13 cellular contexts compared by ENCODE assay signal in the genomic region with DNA sequence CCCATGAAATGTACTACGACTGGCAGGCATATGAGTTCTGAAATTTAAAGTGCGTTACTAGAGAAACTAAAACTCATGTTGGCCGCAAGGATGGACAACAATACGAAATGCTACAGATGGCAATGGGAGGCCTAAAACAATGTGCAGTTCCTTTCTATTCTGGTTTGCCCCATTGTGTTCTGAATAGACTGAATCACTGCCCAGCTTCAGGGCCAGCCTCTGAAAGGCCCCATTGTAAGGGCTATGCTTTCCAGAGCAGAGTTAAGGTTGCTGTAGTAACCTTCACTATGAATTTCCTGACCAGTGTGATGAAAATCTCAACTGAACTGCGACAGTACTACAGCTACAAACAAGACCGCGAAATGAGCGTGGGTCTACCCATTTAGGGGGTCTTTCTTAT.
DNase-seq lines count a peak whose midpoint lies in the region; ATAC-seq and TF ChIP-seq lines count a peak whose summit lies in the region.
"Had no signal": no experiment of that assay in that cellular context is flagged by ENCODE, and none has a peak within 500 bp of the region (broad histone marks: within the 10 kb centered on the region; RNA-seq: fewer than 3 reads in every experiment).

No MANE protein-coding gene starts in this region.

- no peak overlapping the region for H3K14ac ChIP-seq in neuronal stem cell (ENCODE audit: low read length)

- DNase-seq in COLO829 (ENCODE audit: low spot score) (peak; percentile 77), WTC11 (ENCODE audit: low spot score) (no peak), head of caudate nucleus (peak in 40 of 42 donors; percentile 17 to 88 (median 67)), neuronal stem cell (ENCODE audit: low spot score) (peak; percentile 50), mucosa of gallbladder (ENCODE audit: low spot score) (no peak), DMS 273 (lab: John Stamatoyannopoulos, UW; ENCODE audit: unreplicated experiment) (no peak), MM.1S (no peak), SKM-1 (lab: John Stamatoyannopoulos, UW; ENCODE audit: unreplicated experiment) (no peak)
- DNase-seq: AML-193; NCI-H2081 treated with DMSO at 0.1 percent for 48 hours; stimulated activated CD4-positive, alpha-beta T cell treated with anti-CD3 and anti-CD28 coated beads, Interleukin-2, amount 100 ng/mL, for 48 hours had no signal

- no peak for TF ChIP-seq CTCF in WTC11 (IDR thresholded peaks at IDR 0.05)
- TF ChIP-seq CTCF in MM.1S (IDR thresholded peaks at IDR 0.05; ENCODE audit: low read length) = no peak

- H2BK120ac ChIP-seq in neuronal stem cell (ENCODE audit: low read depth, low read length) = no peak overlapping the region

- H3K9me3 ChIP-seq in neuronal stem cell (replicated peaks in 1 of 2; ENCODE audit: control insufficient read depth in 2 of 2, insufficient read depth in 1 of 2, low read depth in 1 of 2, low read length in 2 of 2) (no peaks in the 10 kb centered on the region), MM.1S (replicated peaks; ENCODE audit: insufficient read depth, low read length) (no peaks in the 10 kb centered on the region)

- no peaks in the 10 kb centered on the region for H3K27me3 Mint-ChIP-seq in WTC11 (ENCODE audit: low read depth)

- H3K79me1 ChIP-seq in neuronal stem cell (ENCODE audit: low read depth, low read length) = no peaks in the 10 kb centered on the region

- no peak overlapping the region for H2BK12ac ChIP-seq in neuronal stem cell (ENCODE audit: low read length)

- H2AFZ ChIP-seq in neuronal stem cell (ENCODE audit: low read length) (peak overlapping the region; percentile 51), MM.1S (ENCODE audit: low read length) (no peak overlapping the region)

- CTCF ChIA-PET in WTC11 (lab: Charles Lee) = interaction anchor here (0.7 to 0.9 kb wide), 2 partner anchors 45 to 129 kb away, joined by 3 to 4 read pairs; no protein-coding TSS in a partner anchor

- no peaks in the 10 kb centered on the region for H3F3A ChIP-seq in MM.1S (ENCODE audit: insufficient read depth, low read length)

- no peaks in the 10 kb centered on the region for H3K9me3 Mint-ChIP-seq in WTC11

- no peaks in the 10 kb centered on the region for H3K9me2 ChIP-seq in MM.1S (replicated peaks; ENCODE audit: insufficient read depth, low read length)

- H2BK5ac ChIP-seq in neuronal stem cell (ENCODE audit: low read length) = no peak overlapping the region

- H3K4ac ChIP-seq in neuronal stem cell (ENCODE audit: low read length) = no peak overlapping the region

- WGBS in neuronal stem cell (ENCODE audit: extremely low coverage in 2 of 2, insufficient read length in 2 of 2, insufficient replicate concordance in 1 of 2), 2 donors = no CpG with 5 or more reads among the region's 8 CpGs

- intact Hi-C loops in head of caudate nucleus (cut with DNase I) = loop anchor here (5.0 kb wide), 1 partner anchor 80 kb away; the partner anchor contains the start of gene MYO1E

- peak overlapping the region in 1 of 2 donors; percentile 14 for H3K4me3 ChIP-seq in neuronal stem cell (ENCODE audit: low read length in 2 of 2)
- no peak overlapping the region for H3K4me3 ChIP-seq in MM.1S (ENCODE audit: low read length)
- H3K4me3 ChIP-seq: SK-N-MC had no signal

- no peaks in the 10 kb centered on the region for H3K36me3 ChIP-seq in neuronal stem cell (replicated peaks in 1 of 2; ENCODE audit: control insufficient read depth in 2 of 2, insufficient read depth in 2 of 2, low read length in 2 of 2)
- H3K36me3 ChIP-seq in MM.1S (replicated peaks; ENCODE audit: insufficient read depth, low read length) = no peaks in the 10 kb centered on the region

- H3K27me3 ChIP-seq in neuronal stem cell (ENCODE audit: control insufficient read depth in 3 of 3, insufficient read depth in 3 of 3, low read depth in 1 of 3, low read length in 3 of 3) (no peaks in the 10 kb centered on the region), MM.1S (replicated peaks; ENCODE audit: insufficient read depth, low read length) (no peaks in the 10 kb centered on the region)

- no peak overlapping the region for H4K91ac ChIP-seq in neuronal stem cell (ENCODE audit: low read depth, low read length, poor library complexity)

- no peaks in the 10 kb centered on the region for H3K79me2 ChIP-seq in MM.1S (ENCODE audit: low read length)

- H2AK5ac ChIP-seq in neuronal stem cell (ENCODE audit: low read depth, low read length) = no peak overlapping the region

- no peaks in the 10 kb centered on the region for H3K36me3 Mint-ChIP-seq in WTC11

- no peak overlapping the region for H3K18ac ChIP-seq in neuronal stem cell (ENCODE audit: low read length)

- no peak overlapping the region for H4K8ac ChIP-seq in neuronal stem cell (ENCODE audit: low read depth, low read length)

- H3K4me1 ChIP-seq in neuronal stem cell (ENCODE audit: control insufficient read depth in 2 of 2, insufficient read depth in 1 of 2, low read depth in 1 of 2, low read length in 2 of 2) (peaks cover 26 to 34% of the 10 kb centered on the region in 2 donors), MM.1S (ENCODE audit: low read length) (no peaks in the 10 kb centered on the region)

- H3K9ac ChIP-seq in neuronal stem cell (ENCODE audit: low read depth, low read length, poor library complexity) (no peak overlapping the region), MM.1S (ENCODE audit: low read length) (no peak overlapping the region)

- no peak overlapping the region for H3K4me2 ChIP-seq in neuronal stem cell (ENCODE audit: insufficient read depth, low read length, poor library complexity, severe bottlenecking)
- no peak overlapping the region for H3K4me2 ChIP-seq in MM.1S (ENCODE audit: low read depth, low read length)

- peaks cover 48% of the 10 kb centered on the region for H3K4me1 Mint-ChIP-seq in WTC11

- H3K27ac ChIP-seq in neuronal stem cell (replicated peaks; ENCODE audit: low read length) (peak overlapping the region; percentile 66), MM.1S (ENCODE audit: low read length) (no peak overlapping the region)
- H3K27ac ChIP-seq: SK-N-MC had no signal

- H3K23ac ChIP-seq in neuronal stem cell (ENCODE audit: low read depth, low read length, poor library complexity) = no peak overlapping the region

- H4K20me1 ChIP-seq in MM.1S (ENCODE audit: insufficient read depth, low read length) = no peaks in the 10 kb centered on the region

- H2BK15ac ChIP-seq in neuronal stem cell (ENCODE audit: low read length) = no peak overlapping the region

- peak overlapping the region; percentile 28 for H3K27ac Mint-ChIP-seq in WTC11

- ATAC-seq in WTC11 = peak; percentile 71
- ATAC-seq: left colon had no signal

- no peak overlapping the region for H3K4me3 Mint-ChIP-seq in WTC11

- POLR2A ChIA-PET in WTC11 (lab: Charles Lee) = interaction anchor here (1.4 kb wide), 1 partner anchor 80 kb away, joined by 3 read pairs; the partner anchor contains the start of gene MYO1E

TF ChIP-seq in WTC11, 78 proteins besides CTCF, POLR2A, EP300 and RAD21:
- TF ChIP-seq GABPB1 (CRISPR knock-in tag; IDR thresholded peaks at IDR 0.05) (no peak), USF2 (CRISPR knock-in tag; IDR thresholded peaks at IDR 0.05) (no peak), NR1H2 (CRISPR knock-in tag; IDR thresholded peaks at IDR 0.05) (no peak), RORB (CRISPR knock-in tag; IDR thresholded peaks at IDR 0.05) (no peak), GRHL2 (CRISPR knock-in tag; IDR thresholded peaks at IDR 0.05; ENCODE audit: insufficient replicate concordance, severe bottlenecking) (no peak), HMGA2 (CRISPR knock-in tag; IDR thresholded peaks at IDR 0.05) (no peak)

Comparison
In these comparisons a context has a peak if more than half of its experiments do, and no peak if none do; other contexts are left out.
1. DNase-seq: peak in COLO829 (single experiment), head of caudate nucleus (40 of 42) and neuronal stem cell (single experiment); none in WTC11 (single experiment), mucosa of gallbladder (single experiment), DMS 273 (single experiment), MM.1S (single experiment) and SKM-1 (single experiment).